12 cellular contexts compared by ENCODE assay signal in genomic region chr1:107142370-107142668, GRCh38. TPM values are rescaled to one million over a fixed set of nuclear protein-coding genes. Genes with fewer than 3 reads are reported as not detected.
DNase-seq lines count a peak whose midpoint lies in the region; ATAC-seq and TF ChIP-seq lines count a peak whose summit lies in the region.
"Had no signal": no experiment of that assay in that cellular context is flagged by ENCODE, and none has a peak within 500 bp of the region (broad histone marks: within the 10 kb centered on the region; RNA-seq: fewer than 3 reads in every experiment).

No MANE protein-coding gene starts in this region.

- no peaks in the 10 kb centered on the region for H4K20me1 ChIP-seq in hepatocyte (ENCODE audit: insufficient read depth, poor library complexity, severe bottlenecking)

- no peaks in the 10 kb centered on the region for H3K36me3 Mint-ChIP-seq in activated T-cell treated with anti-CD3 and anti-CD28 coated beads, Interleukin-2, amount 50 U/mL, for 72 hours (ENCODE audit: insufficient read depth in 2 of 2)
- no peaks in the 10 kb centered on the region for H3K36me3 Mint-ChIP-seq in WTC11
- no peaks in the 10 kb centered on the region for H3K36me3 Mint-ChIP-seq in stimulated activated memory B cell treated with anti-CD40 and anti-IgM and Interleukin-4, amounts not matched to agents 10 μg/mL and 1 μg/mL and 100 μg/mL, for 72 hours
- H3K36me3 Mint-ChIP-seq: activated naive CD4-positive, alpha-beta T cell treated with anti-CD3 and anti-CD28 coated beads, Interleukin-2, amount 10 ng/mL, durations not matched to agents 7 days and 5 days had no signal

- no peaks in the 10 kb centered on the region for H3K4me1 ChIP-seq in hepatocyte (ENCODE audit: insufficient read depth)

- H3K9me2 ChIP-seq in hepatocyte (replicated peaks; ENCODE audit: insufficient read depth): no peaks in the 10 kb centered on the region

- WGBS in hepatocyte (ENCODE audit: low lambda C conversion rate, missing lambda C conversion rate): 4% methylated on average over 3 of the region's 3 CpGs

- H3K4me3 Mint-ChIP-seq in activated T-cell treated with anti-CD3 and anti-CD28 coated beads, Interleukin-2, amount 50 U/mL, for 72 hours: peak overlapping the region; percentile 81 to 89
- peak overlapping the region; percentile 87 for H3K4me3 Mint-ChIP-seq in WTC11
- peak overlapping the region; percentile 91 for H3K4me3 Mint-ChIP-seq in stimulated activated memory B cell treated with anti-CD40 and anti-IgM and Interleukin-4, amounts not matched to agents 10 μg/mL and 1 μg/mL and 100 μg/mL, for 72 hours

- DNase-seq in activated T-cell treated with anti-CD3 and anti-CD28 coated beads, Interleukin-2, amount 50 U/mL, for 72 hours: no peak
- DNase-seq in activated T-cell treated with anti-CD3 and anti-CD28 coated beads, Interleukin-2, amount 50 U/mL, for 48 hours: no peak
- DNase-seq in WTC11 (ENCODE audit: low spot score) (no peak), hepatocyte (ENCODE audit: low spot score) (no peak), Ammon's horn (ENCODE audit: low spot score) (no peak)
- DNase-seq: activated CD4-positive, CD25-positive, alpha-beta regulatory T cell; activated naive CD4-positive, alpha-beta T cell treated with anti-CD3 and anti-CD28 coated beads, Interleukin-2, amount 10 ng/mL, durations not matched to agents 7 days and 5 days; effector CD4-positive, alpha-beta T cell had no signal

- POLR2A ChIA-PET in WTC11 (lab: Charles Lee): no interaction called here

- H3K9me3 ChIP-seq in hepatocyte (ENCODE audit: low read depth): no peaks in the 10 kb centered on the region

- no peak overlapping the region for H3K27ac Mint-ChIP-seq in activated T-cell treated with anti-CD3 and anti-CD28 coated beads, Interleukin-2, amount 50 U/mL, for 72 hours
- no peak overlapping the region for H3K27ac Mint-ChIP-seq in WTC11
- H3K27ac Mint-ChIP-seq in stimulated activated memory B cell treated with anti-CD40 and anti-IgM and Interleukin-4, amounts not matched to agents 10 μg/mL and 1 μg/mL and 100 μg/mL, for 72 hours: peak overlapping the region; percentile 81
- H3K27ac Mint-ChIP-seq: activated naive CD4-positive, alpha-beta T cell treated with anti-CD3 and anti-CD28 coated beads, Interleukin-2, amount 10 ng/mL, durations not matched to agents 7 days and 5 days had no signal

- CTCF ChIA-PET in WTC11 (lab: Charles Lee): interaction anchor here (0.7 to 2.2 kb wide), 11 partner anchors 11 to 564 kb away, joined by 3 to 14 read pairs (median 4); partner anchors contain the start of gene PRMT6

- peaks cover 22% of the 10 kb centered on the region for H3K4me1 Mint-ChIP-seq in activated T-cell treated with anti-CD3 and anti-CD28 coated beads, Interleukin-2, amount 50 U/mL, for 72 hours (ENCODE audit: low read depth)
- H3K4me1 Mint-ChIP-seq in WTC11: peaks cover 28% of the 10 kb centered on the region
- peaks cover 29% of the 10 kb centered on the region for H3K4me1 Mint-ChIP-seq in stimulated activated memory B cell treated with anti-CD40 and anti-IgM and Interleukin-4, amounts not matched to agents 10 μg/mL and 1 μg/mL and 100 μg/mL, for 72 hours

- ATAC-seq in activated T-cell treated with anti-CD3 and anti-CD28 coated beads, Interleukin-2, amount 50 U/mL, for 72 hours (replicated peaks in 1 of 2): no peak
- ATAC-seq in WTC11 (no peak), HG03025 (IDR thresholded peaks at IDR 0.05; ENCODE audit: low FRiP score, unreplicated experiment) (no peak), HG02623 (IDR thresholded peaks at IDR 0.05; ENCODE audit: unreplicated experiment) (no peak)
- ATAC-seq in stimulated activated memory B cell treated with anti-CD40 and anti-IgM and Interleukin-4, amounts not matched to agents 10 μg/mL and 1 μg/mL and 100 μg/mL, for 72 hours: no peak

- peaks cover 73% of the 10 kb centered on the region for H3K27me3 Mint-ChIP-seq in activated T-cell treated with anti-CD3 and anti-CD28 coated beads, Interleukin-2, amount 50 U/mL, for 72 hours (ENCODE audit: low read depth)
- peaks cover 21% of the 10 kb centered on the region for H3K27me3 Mint-ChIP-seq in WTC11 (ENCODE audit: low read depth)
- no peaks in the 10 kb centered on the region for H3K27me3 Mint-ChIP-seq in stimulated activated memory B cell treated with anti-CD40 and anti-IgM and Interleukin-4, amounts not matched to agents 10 μg/mL and 1 μg/mL and 100 μg/mL, for 72 hours

- H2AFZ ChIP-seq in hepatocyte: no peak overlapping the region

- no peaks in the 10 kb centered on the region for H3K36me3 ChIP-seq in hepatocyte (replicated peaks; ENCODE audit: insufficient read depth, low read depth)

- TF ChIP-seq CTCF in WTC11 (IDR thresholded peaks at IDR 0.05): no peak
- no peak for TF ChIP-seq CTCF in hepatocyte (IDR thresholded peaks at IDR 0.05; ENCODE audit: poor library complexity)

- H3K9me3 Mint-ChIP-seq in activated T-cell treated with anti-CD3 and anti-CD28 coated beads, Interleukin-2, amount 50 U/mL, for 72 hours: no peaks in the 10 kb centered on the region
- no peaks in the 10 kb centered on the region for H3K9me3 Mint-ChIP-seq in WTC11
- H3K9me3 Mint-ChIP-seq in stimulated activated memory B cell treated with anti-CD40 and anti-IgM and Interleukin-4, amounts not matched to agents 10 μg/mL and 1 μg/mL and 100 μg/mL, for 72 hours: no peaks in the 10 kb centered on the region
- H3K9me3 Mint-ChIP-seq: activated naive CD4-positive, alpha-beta T cell treated with anti-CD3 and anti-CD28 coated beads, Interleukin-2, amount 10 ng/mL, durations not matched to agents 7 days and 5 days had no signal

- H3K4me3 ChIP-seq in hepatocyte: no peak overlapping the region

- no peak overlapping the region for H3K27ac ChIP-seq in hepatocyte

- H3K79me2 ChIP-seq in hepatocyte: no peaks in the 10 kb centered on the region

- peak overlapping the region; percentile 99 for H3K4me2 ChIP-seq in hepatocyte

- H3K27me3 ChIP-seq in hepatocyte: peaks cover 56% of the 10 kb centered on the region

TF ChIP-seq in WTC11, 78 proteins besides CTCF, POLR2A, EP300 and RAD21:
- TF ChIP-seq KAT7 (CRISPR knock-in tag; IDR thresholded peaks at IDR 0.05; ENCODE audit: borderline replicate concordance) (no peak), TP53 (CRISPR knock-in tag; IDR thresholded peaks at IDR 0.05) (no peak), ZBTB21 (CRISPR knock-in tag; IDR thresholded peaks at IDR 0.05; ENCODE audit: borderline replicate concordance) (no peak), ZNF281 (CRISPR knock-in tag; IDR thresholded peaks at IDR 0.05) (no peak), CREM (CRISPR knock-in tag; IDR thresholded peaks at IDR 0.05) (no peak), ETV6 (CRISPR knock-in tag; IDR thresholded peaks at IDR 0.05) (no peak), FOXK1 (CRISPR knock-in tag; IDR thresholded peaks at IDR 0.05) (no peak), GTF2I (CRISPR knock-in tag; conservative IDR thresholded peaks at IDR 0.05) (no peak), ATF1 (CRISPR knock-in tag; IDR thresholded peaks at IDR 0.05) (no peak)

RNA-seq across cellular contexts. Expression of gene NTNG1, which starts 1.5 kb away (rescaled TPM):
- under 1 TPM in 1 of 2 donors, not detected in 1; 0.48 TPM for total RNA-seq in activated T-cell treated with anti-CD3 and anti-CD28 coated beads, Interleukin-2, amount 50 U/mL, for 72 hours
- 0.98 to 2.3 TPM (median 1.2 TPM) in 3 replicates for total RNA-seq in WTC11 (2021)
- 3.5 and 3.9 TPM in 2 replicates for total RNA-seq in hepatocyte
- 1.4 and 1.7 TPM in 2 replicates for polyA plus RNA-seq in hepatocyte
- total RNA-seq: RPMI7951 had no signal
